1 cellular context compared by ENCODE assay signal in the genomic region with DNA sequence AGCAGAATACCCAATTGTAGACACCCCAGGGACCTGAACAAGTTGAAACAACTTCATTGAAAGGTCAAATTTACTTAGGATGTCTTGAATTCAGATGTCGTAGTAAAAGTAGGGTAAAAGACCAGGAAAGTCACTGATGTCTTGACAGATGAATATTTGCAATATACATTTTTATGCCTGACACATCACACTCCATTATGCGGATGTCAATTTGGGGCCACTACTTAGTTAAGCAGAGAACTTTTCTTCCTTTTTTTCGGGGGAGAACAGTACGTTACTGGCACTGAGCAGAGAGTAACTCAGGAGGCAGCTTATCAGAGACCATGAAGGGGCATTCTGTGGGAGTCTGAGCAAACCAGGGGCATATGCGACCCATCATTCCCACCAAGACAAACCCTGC.
TF ChIP-seq lines count a peak whose summit lies in the region.

No MANE protein-coding gene starts in this region.

TF ChIP-seq in H1, 55 proteins besides CTCF, POLR2A, EP300 and RAD21 (continued from another document):
- TF ChIP-seq CHD7 (IDR thresholded peaks at IDR 0.05; ENCODE audit: insufficient replicate concordance, low read length) = no peak
- TF ChIP-seq PHF8 (conservative IDR thresholded peaks at IDR 0.05; ENCODE audit: low read depth, low read length) = no peak
TF ChIP-seq in H1: peak in this region for 0.
